In genomic region chr6:129778793-129779192, GRCh38 we compare ENCODE assay signal across 29 cellular contexts.
"Had no signal": no experiment of that assay in that cellular context is flagged by ENCODE, and none has a peak within 500 bp of the region (broad histone marks: within the 10 kb centered on the region; RNA-seq: fewer than 3 reads in every experiment).

No MANE protein-coding gene starts in this region.

- H3K27ac Mint-ChIP-seq: stimulated activated effector memory CD8-positive, alpha-beta T cell treated with anti-CD3 and anti-CD28 coated beads, Interleukin-12 subunit alpha, Interleukin-12 subunit beta, amount 100 ng/mL, for 72 hours; stimulated activated memory B cell treated with anti-CD40 and anti-IgM and Interleukin-4, amounts not matched to agents 10 μg/mL and 1 μg/mL and 100 μg/mL, for 72 hours; stimulated activated naive B cell treated with anti-CD40 and anti-IgM and Interleukin-4, amounts not matched to agents 10 μg/mL and 1 μg/mL and 100 μg/mL, for 72 hours; stimulated activated naive CD8-positive, alpha-beta T cell treated with anti-CD3 and anti-CD28 coated beads, Interleukin-15, amount 100 ng/mL, for 72 hours; stimulated activated naive CD8-positive, alpha-beta T cell treated with anti-CD3 and anti-CD28 coated beads, Interleukin-15, Interleukin-2, amounts not matched to agents 100 ng/mL and 50 ng/mL, for 24 hours; type B pancreatic cell had no signal

- H3K9me3 Mint-ChIP-seq: stimulated activated naive CD8-positive, alpha-beta T cell treated with anti-CD3 and anti-CD28 coated beads, Interleukin-15, Interleukin-2, amounts not matched to agents 100 ng/mL and 50 ng/mL, for 24 hours had no signal

- H3K4me3 ChIP-seq: stomach, suprapubic skin, testis, thoracic aorta, thyroid gland, tibial artery, tibial nerve, transverse colon, upper lobe of left lung, upper lobe of right lung, uterus, vagina had no signal

- H3K9me3 ChIP-seq: suprapubic skin, testis, thoracic aorta, thyroid gland, tibial artery, transverse colon, upper lobe of left lung, upper lobe of right lung, uterus, vagina had no signal

- H3K27me3 ChIP-seq: stomach, suprapubic skin, testis, thyroid gland, tibial nerve, transverse colon, upper lobe of left lung, upper lobe of right lung, uterus, vagina had no signal

- H3K27ac ChIP-seq: stomach, suprapubic skin, testis, thoracic aorta, thyroid gland, tibial artery, tibial nerve, transverse colon, upper lobe of left lung, upper lobe of right lung, uterus, vagina had no signal

- H3K4me1 Mint-ChIP-seq: stimulated activated effector memory CD8-positive, alpha-beta T cell treated with anti-CD3 and anti-CD28 coated beads, Interleukin-12 subunit alpha, Interleukin-12 subunit beta, amount 100 ng/mL, for 72 hours had no signal

- ATAC-seq: stimulated activated effector memory CD8-positive, alpha-beta T cell treated with anti-CD3 and anti-CD28 coated beads, Interleukin-12 subunit alpha, Interleukin-12 subunit beta, amount 100 ng/mL, for 72 hours; stimulated activated memory B cell treated with anti-CD40 and anti-IgM and Interleukin-4, amounts not matched to agents 10 μg/mL and 1 μg/mL and 100 μg/mL, for 72 hours; stimulated activated naive B cell treated with anti-CD40 and anti-IgM and Interleukin-4, amounts not matched to agents 10 μg/mL and 1 μg/mL and 100 μg/mL, for 72 hours; stimulated activated naive CD8-positive, alpha-beta T cell treated with anti-CD3 and anti-CD28 coated beads, Interleukin-15, amount 100 ng/mL, for 72 hours; stimulated activated naive CD8-positive, alpha-beta T cell treated with anti-CD3 and anti-CD28 coated beads, Interleukin-15, Interleukin-2, amounts not matched to agents 100 U/mL and 50 U/mL, for 24 hours; upper lobe of right lung had no signal

- H3K4me1 ChIP-seq: suprapubic skin, thyroid gland, tibial nerve, upper lobe of right lung, uterus, vagina had no signal

- DNase-seq: stimulated activated CD4-positive, alpha-beta T cell treated with anti-CD3 and anti-CD28 coated beads, Interleukin-2, amount 100 ng/mL, for 48 hours; stimulated activated CD4-positive, alpha-beta T cell treated with anti-CD3 and anti-CD28 coated beads, Interleukin-4, amount 100 ng/mL, for 1 hour; stimulated activated CD4-positive, alpha-beta T cell treated with anti-CD3 and anti-CD28 coated beads, Interleukin-4, amount 100 ng/mL, for 24 hours; stimulated activated CD4-positive, alpha-beta T cell treated with anti-CD3 and anti-CD28 coated beads, Interleukin-4, amount 100 ng/mL, for 4 hours; stimulated activated CD8-positive, alpha-beta memory T cell treated with anti-CD3 and anti-CD28 coated beads, Interleukin-4, amount 100 ng/mL, for 48 hours; stimulated activated naive B cell treated with anti-CD40 and anti-IgM and Interleukin-4, amounts not matched to agents 10 μg/mL and 1 μg/mL and 100 μg/mL, for 72 hours; stimulated activated naive CD4-positive, alpha-beta T cell; stimulated activated naive CD4-positive, alpha-beta T cell treated with Interleukin-2 at 50 U/mL for 16 hours; stimulated activated naive CD8-positive, alpha-beta T cell treated with anti-CD3 and anti-CD28 coated beads, Interleukin-15, amount 100 ng/mL, for 72 hours; stimulated activated naive CD8-positive, alpha-beta T cell treated with anti-CD3 and anti-CD28 coated beads, Interleukin-15, Interleukin-2, amounts not matched to agents 100 U/mL and 50 U/mL, for 24 hours; stomach; substantia nigra; testis; thyroid gland; tibial artery; transverse colon; trophoblast cell; upper lobe of left lung; upper lobe of right lung; uterus had no signal

- FAIRE-seq: urothelium cell line had no signal

- H3K4me3 Mint-ChIP-seq: stimulated activated effector memory CD8-positive, alpha-beta T cell treated with anti-CD3 and anti-CD28 coated beads, Interleukin-12 subunit alpha, Interleukin-12 subunit beta, amount 100 ng/mL, for 72 hours; stimulated activated memory B cell treated with anti-CD40 and anti-IgM and Interleukin-4, amounts not matched to agents 10 μg/mL and 1 μg/mL and 100 μg/mL, for 72 hours; stimulated activated naive B cell treated with anti-CD40 and anti-IgM and Interleukin-4, amounts not matched to agents 10 μg/mL and 1 μg/mL and 100 μg/mL, for 72 hours; stimulated activated naive CD8-positive, alpha-beta T cell treated with anti-CD3 and anti-CD28 coated beads, Interleukin-15, amount 100 ng/mL, for 72 hours; stimulated activated naive CD8-positive, alpha-beta T cell treated with anti-CD3 and anti-CD28 coated beads, Interleukin-15, Interleukin-2, amounts not matched to agents 100 ng/mL and 50 ng/mL, for 24 hours; type B pancreatic cell had no signal

- H3K27me3 Mint-ChIP-seq: stimulated activated naive CD8-positive, alpha-beta T cell treated with anti-CD3 and anti-CD28 coated beads, Interleukin-15, amount 100 ng/mL, for 72 hours; type B pancreatic cell had no signal

- H3K36me3 Mint-ChIP-seq: stimulated activated effector memory CD8-positive, alpha-beta T cell treated with anti-CD3 and anti-CD28 coated beads, Interleukin-12 subunit alpha, Interleukin-12 subunit beta, amount 100 ng/mL, for 72 hours; stimulated activated memory B cell treated with anti-CD40 and anti-IgM and Interleukin-4, amounts not matched to agents 10 μg/mL and 1 μg/mL and 100 μg/mL, for 72 hours had no signal

- H3K36me3 ChIP-seq: stomach, suprapubic skin, thoracic aorta, thyroid gland, tibial artery, tibial nerve, transverse colon, upper lobe of left lung, upper lobe of right lung, uterus, vagina had no signal
